13 cellular contexts compared by ENCODE assay signal in the genomic region with DNA sequence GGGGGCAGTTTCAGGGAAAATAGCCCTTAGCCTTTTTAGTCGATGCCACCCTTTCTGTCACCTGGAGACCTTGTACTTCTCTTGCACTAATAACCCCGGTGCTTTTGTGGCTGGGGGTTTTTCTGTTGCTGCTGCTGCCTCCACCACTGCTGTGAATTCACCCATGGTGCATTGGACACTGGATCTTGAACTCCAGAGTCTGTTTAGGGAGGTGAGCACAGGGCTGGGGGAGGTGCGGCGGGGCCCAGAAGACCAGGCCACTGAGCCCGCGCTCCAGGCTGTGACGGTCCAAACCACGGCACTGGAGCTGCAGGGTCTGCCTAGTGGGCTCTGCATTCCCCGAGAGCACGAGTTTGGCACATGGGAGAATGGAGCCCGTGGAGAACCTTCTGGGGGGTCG.
DNase-seq lines count a peak whose midpoint lies in the region; ATAC-seq, FAIRE-seq and TF ChIP-seq lines count a peak whose summit lies in the region.
"Had no signal": no experiment of that assay in that cellular context is flagged by ENCODE, and none has a peak within 500 bp of the region (broad histone marks: within the 10 kb centered on the region; RNA-seq: fewer than 3 reads in every experiment).

No MANE protein-coding gene starts in this region.

- H3K18ac ChIP-seq in neuronal stem cell (ENCODE audit: low read length) = no peak overlapping the region

- TF ChIP-seq CTCF in CD14-positive monocyte (IDR thresholded peaks at IDR 0.05) (no peak), adrenal gland (IDR thresholded peaks at IDR 0.05) (no peak), pancreas (IDR thresholded peaks at IDR 0.05) (no peak)

- no peak for FAIRE-seq in pancreas (lab: Jason Lieb, UNC)
- FAIRE-seq: H1, HTR-8/SVneo had no signal

- no peak overlapping the region for H2AFZ ChIP-seq in neuronal stem cell (ENCODE audit: low read length)

- no peak overlapping the region for H2BK120ac ChIP-seq in neuronal stem cell (ENCODE audit: low read depth, low read length)

- H3K4me2 ChIP-seq in neuronal stem cell (ENCODE audit: insufficient read depth, low read length, poor library complexity, severe bottlenecking) = no peak overlapping the region

- no peak overlapping the region for H3K4ac ChIP-seq in neuronal stem cell (ENCODE audit: low read length)

- no CpG with 5 or more reads among the region's 12 CpGs for WGBS in neuronal stem cell (ENCODE audit: extremely low coverage in 2 of 2, insufficient read length in 2 of 2, insufficient replicate concordance in 1 of 2), 2 donors
- WGBS in adrenal gland, 4 donors = 80 to 91% (median 86%) methylated on average over 10 to 12 of the region's 12 CpGs
- 79 to 82% methylated on average over 12 of the region's 12 CpGs for WGBS in pancreas, 2 donors

- no peak for DNase-seq in CD14-positive monocyte (ENCODE audit: low spot score)
- DNase-seq in CD8-positive, alpha-beta memory T cell = peak in 1 of 5 donors; percentile 19
- DNase-seq in activated naive CD8-positive, alpha-beta T cell treated with anti-CD3 and anti-CD28 coated beads, Interleukin-2, amount 10 ng/mL, durations not matched to agents 7 days and 5 days = no peak
- no peak for DNase-seq in neuronal stem cell (ENCODE audit: low spot score)
- no peak for DNase-seq in adrenal gland
- no peak for DNase-seq in NCI-H82 (lab: John Stamatoyannopoulos, UW)
- DNase-seq in pancreas = no peak
- DNase-seq in COLO668 (lab: John Stamatoyannopoulos, UW; ENCODE audit: unreplicated experiment) = no peak
- DNase-seq: NCI-H187 treated with DMSO at 0.1 percent for 48 hours, NCI-H510A, thyroid gland had no signal

- no peak overlapping the region for H2BK15ac ChIP-seq in neuronal stem cell (ENCODE audit: low read length)

- POLR2A ChIA-PET in CD8-positive, alpha-beta memory T cell (lab: Charles Lee) = no interaction called here
- POLR2A ChIA-PET in activated naive CD8-positive, alpha-beta T cell treated with anti-CD3 and anti-CD28 coated beads, Interleukin-2, amount 10 ng/mL, durations not matched to agents 7 days and 5 days (lab: Charles Lee) = interaction anchor here (0.6 to 1.8 kb wide), 3 partner anchors 10 to 190 kb away, joined by 3 to 5 read pairs (median 3); partner anchors contain the start of gene WNK1

- no peak overlapping the region for H4K8ac ChIP-seq in neuronal stem cell (ENCODE audit: low read depth, low read length)

- H3K36me3 ChIP-seq in CD8-positive, alpha-beta memory T cell (ENCODE audit: insufficient read depth, low read length) = no peaks in the 10 kb centered on the region
- H3K36me3 ChIP-seq in neuronal stem cell (replicated peaks in 1 of 2; ENCODE audit: control insufficient read depth in 2 of 2, insufficient read depth in 2 of 2, low read length in 2 of 2) = peaks cover 0 to 4% of the 10 kb centered on the region in 2 donors
- H3K36me3 ChIP-seq in adrenal gland (replicated peaks in 1 of 2) = no peaks in the 10 kb centered on the region
- no peaks in the 10 kb centered on the region for H3K36me3 ChIP-seq in pancreas
- H3K36me3 ChIP-seq: thyroid gland had no signal

- CTCF ChIA-PET in CD8-positive, alpha-beta memory T cell (lab: Charles Lee) = interaction anchor here (2.2 kb wide), 1 partner anchor 252 kb away, joined by 8 read pairs; no protein-coding TSS in a partner anchor

- peaks cover 2 to 10% (median 6%) of the 10 kb centered on the region in 3 donors for H3K27me3 Mint-ChIP-seq in CD14-positive monocyte (ENCODE audit: low read depth in 3 of 3)
- no peaks in the 10 kb centered on the region for H3K27me3 Mint-ChIP-seq in CD8-positive, alpha-beta memory T cell
- no peaks in the 10 kb centered on the region for H3K27me3 Mint-ChIP-seq in activated naive CD8-positive, alpha-beta T cell treated with anti-CD3 and anti-CD28 coated beads, Interleukin-2, amount 10 ng/mL, durations not matched to agents 7 days and 5 days

- H3K4me3 Mint-ChIP-seq in CD14-positive monocyte = peak overlapping the region; percentile 91 to 96
- peak overlapping the region in 6 of 7 donors; percentile 75 to 86 (median 83) for H3K4me3 Mint-ChIP-seq in CD8-positive, alpha-beta memory T cell
- peak overlapping the region; percentile 86 for H3K4me3 Mint-ChIP-seq in activated naive CD8-positive, alpha-beta T cell treated with anti-CD3 and anti-CD28 coated beads, Interleukin-2, amount 10 ng/mL, durations not matched to agents 7 days and 5 days

- H3K27ac Mint-ChIP-seq in CD14-positive monocyte = peak overlapping the region; percentile 97 to 100 (median 99)
- peak overlapping the region; percentile 91 to 98 (median 95) for H3K27ac Mint-ChIP-seq in CD8-positive, alpha-beta memory T cell
- peak overlapping the region; percentile 97 for H3K27ac Mint-ChIP-seq in activated naive CD8-positive, alpha-beta T cell treated with anti-CD3 and anti-CD28 coated beads, Interleukin-2, amount 10 ng/mL, durations not matched to agents 7 days and 5 days

- TF ChIP-seq POLR2A in adrenal gland (IDR thresholded peaks at IDR 0.05) = no peak

- peak overlapping the region; percentile 47 for H3K23ac ChIP-seq in neuronal stem cell (ENCODE audit: low read depth, low read length, poor library complexity)

- H2BK12ac ChIP-seq in neuronal stem cell (ENCODE audit: low read length) = no peak overlapping the region

- no peak for ATAC-seq in activated naive CD8-positive, alpha-beta T cell treated with anti-CD3 and anti-CD28 coated beads, Interleukin-2, amount 10 ng/mL, durations not matched to agents 7 days and 5 days (ENCODE audit: low read depth)
- ATAC-seq in pancreas = no peak

- peak overlapping the region; percentile 62 for H3K4me3 ChIP-seq in CD8-positive, alpha-beta memory T cell (ENCODE audit: low read length)
- H3K4me3 ChIP-seq in neuronal stem cell (ENCODE audit: low read length in 2 of 2) = no peak overlapping the region
- no peak overlapping the region for H3K4me3 ChIP-seq in adrenal gland
- H3K4me3 ChIP-seq in pancreas = no peak overlapping the region
- H3K4me3 ChIP-seq: thyroid gland had no signal

- intact Hi-C loops in CD14-positive monocyte (cut with micrococcal nuclease) (loop anchor here in 1 of 2 donors (10.0 kb wide), 2 partner anchors 382 to 1022 kb away; partner anchors contain the start of gene RAD52), adrenal gland (cut with DNase I) (loop anchor here in 1 of 2 donors (10.0 kb wide), 2 partner anchors 382 to 1022 kb away; partner anchors contain the start of gene RAD52), pancreas (cut with DNase I) (loop anchor here in 2 of 3 donors (10.0 kb wide), 3 partner anchors 192 to 532 kb away; partner anchors contain the start of gene WNK1 (in 1 of the 2))

- H3K14ac ChIP-seq in neuronal stem cell (ENCODE audit: low read length) = no peak overlapping the region

- H3K79me1 ChIP-seq in neuronal stem cell (ENCODE audit: low read depth, low read length) = no peaks in the 10 kb centered on the region

- no peak overlapping the region for H2AK5ac ChIP-seq in neuronal stem cell (ENCODE audit: low read depth, low read length)

- H3K9me3 ChIP-seq in CD8-positive, alpha-beta memory T cell (ENCODE audit: low read length) = no peaks in the 10 kb centered on the region
- H3K9me3 ChIP-seq in neuronal stem cell (replicated peaks in 1 of 2; ENCODE audit: control insufficient read depth in 2 of 2, insufficient read depth in 1 of 2, low read depth in 1 of 2, low read length in 2 of 2) = no peaks in the 10 kb centered on the region
- no peaks in the 10 kb centered on the region for H3K9me3 ChIP-seq in adrenal gland (replicated peaks in 1 of 3)
- no peaks in the 10 kb centered on the region for H3K9me3 ChIP-seq in pancreas
- H3K9me3 ChIP-seq: thyroid gland had no signal

- no peaks in the 10 kb centered on the region for H3K27me3 ChIP-seq in CD8-positive, alpha-beta memory T cell (ENCODE audit: insufficient read depth, low read length, poor library complexity, severe bottlenecking)
- H3K27me3 ChIP-seq in neuronal stem cell (ENCODE audit: control insufficient read depth in 3 of 3, insufficient read depth in 3 of 3, low read depth in 1 of 3, low read length in 3 of 3) = peaks cover 0 to 35% (median 0%) of the 10 kb centered on the region in 3 experiments
- H3K27me3 ChIP-seq in adrenal gland = no peaks in the 10 kb centered on the region
- H3K27me3 ChIP-seq in pancreas = no peaks in the 10 kb centered on the region
- H3K27me3 ChIP-seq: thyroid gland had no signal

- no peak overlapping the region for H4K91ac ChIP-seq in neuronal stem cell (ENCODE audit: low read depth, low read length, poor library complexity)

- no peak overlapping the region for H2BK5ac ChIP-seq in neuronal stem cell (ENCODE audit: low read length)

- H3K4me1 ChIP-seq in CD8-positive, alpha-beta memory T cell (ENCODE audit: insufficient read depth, low read length) = peaks cover 72% of the 10 kb centered on the region
- H3K4me1 ChIP-seq in neuronal stem cell (ENCODE audit: control insufficient read depth in 2 of 2, insufficient read depth in 1 of 2, low read depth in 1 of 2, low read length in 2 of 2) = peaks cover 0 to 8% of the 10 kb centered on the region in 2 donors
- H3K4me1 ChIP-seq in adrenal gland (replicated peaks in 1 of 2) = no peaks in the 10 kb centered on the region
- H3K4me1 ChIP-seq in pancreas = no peaks in the 10 kb centered on the region
- H3K4me1 ChIP-seq: thyroid gland had no signal

- H3K36me3 Mint-ChIP-seq in CD14-positive monocyte = peaks cover 25 to 27% of the 10 kb centered on the region in 2 donors
- H3K36me3 Mint-ChIP-seq in CD8-positive, alpha-beta memory T cell = peaks cover 0 to 6% (median 0%) of the 10 kb centered on the region in 3 donors
- H3K36me3 Mint-ChIP-seq in activated naive CD8-positive, alpha-beta T cell treated with anti-CD3 and anti-CD28 coated beads, Interleukin-2, amount 10 ng/mL, durations not matched to agents 7 days and 5 days = peaks cover 11% of the 10 kb centered on the region

- H3K27ac ChIP-seq in CD8-positive, alpha-beta memory T cell (ENCODE audit: low read depth, low read length) = peak overlapping the region; percentile 20
- H3K27ac ChIP-seq in neuronal stem cell (replicated peaks; ENCODE audit: low read length) (no peak overlapping the region), adrenal gland (peak overlapping the region in 1 of 5 donors; percentile 89), pancreas (no peak overlapping the region)
- H3K27ac ChIP-seq: thyroid gland had no signal

- H3K9ac ChIP-seq in neuronal stem cell (ENCODE audit: low read depth, low read length, poor library complexity) = peak overlapping the region; percentile 9

- no peaks in the 10 kb centered on the region for H3K9me3 Mint-ChIP-seq in CD14-positive monocyte
- no peaks in the 10 kb centered on the region for H3K9me3 Mint-ChIP-seq in CD8-positive, alpha-beta memory T cell
- H3K9me3 Mint-ChIP-seq in activated naive CD8-positive, alpha-beta T cell treated with anti-CD3 and anti-CD28 coated beads, Interleukin-2, amount 10 ng/mL, durations not matched to agents 7 days and 5 days = no peaks in the 10 kb centered on the region

- peaks cover 61% of the 10 kb centered on the region for H3K4me1 Mint-ChIP-seq in CD14-positive monocyte
- H3K4me1 Mint-ChIP-seq in CD8-positive, alpha-beta memory T cell = peaks cover 60 to 68% (median 64%) of the 10 kb centered on the region in 3 donors
- peaks cover 53% of the 10 kb centered on the region for H3K4me1 Mint-ChIP-seq in activated naive CD8-positive, alpha-beta T cell treated with anti-CD3 and anti-CD28 coated beads, Interleukin-2, amount 10 ng/mL, durations not matched to agents 7 days and 5 days
